ENCODE assay signal across 11 cellular contexts in the genomic region with DNA sequence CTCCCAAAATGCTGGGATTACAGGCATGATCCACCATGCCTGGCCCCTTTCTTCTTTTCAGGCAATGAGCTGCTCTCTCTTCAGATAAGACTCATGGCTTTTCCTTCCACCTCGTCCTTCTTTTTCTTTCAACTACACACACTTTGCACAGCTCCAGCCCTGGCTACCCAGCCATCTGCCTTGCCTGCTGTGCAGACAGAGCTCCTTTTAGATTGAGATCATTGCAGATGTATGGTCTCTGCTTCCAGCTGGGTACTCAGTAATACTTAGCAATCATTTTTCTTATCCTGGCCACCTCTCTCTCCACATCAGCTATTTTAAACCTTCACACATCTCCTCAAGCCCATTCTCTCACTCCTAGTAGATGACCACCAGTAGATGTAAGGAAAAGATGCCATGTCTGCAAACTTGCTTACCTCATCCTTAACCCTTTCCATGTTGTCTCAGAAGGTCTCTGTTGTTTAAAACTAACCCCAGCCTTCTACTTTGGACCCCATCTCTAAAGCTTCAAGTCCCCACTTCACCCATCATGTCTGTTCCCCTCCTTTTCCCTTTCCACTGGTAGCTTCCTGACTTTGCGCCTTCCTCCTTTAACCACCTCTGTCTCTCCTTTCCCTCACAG. TPM values are rescaled to one million over a fixed set of nuclear protein-coding genes. Genes with fewer than 3 reads are reported as not detected.
DNase-seq lines count a peak whose midpoint lies in the region; ATAC-seq and TF ChIP-seq lines count a peak whose summit lies in the region.
"Had no signal": no experiment of that assay in that cellular context is flagged by ENCODE, and none has a peak within 500 bp of the region (broad histone marks: within the 10 kb centered on the region; RNA-seq: fewer than 3 reads in every experiment).

No MANE protein-coding gene starts in this region.

- H3K27ac ChIP-seq in neural cell (ENCODE audit: low read length) (no peak overlapping the region), PC-3 (ENCODE audit: low read length) (no peak overlapping the region)

- no peaks in the 10 kb centered on the region for H3K9me3 ChIP-seq in BE2C
- H3K9me3 ChIP-seq in neural cell (ENCODE audit: low read length), result no peaks in the 10 kb centered on the region
- H3K9me3 ChIP-seq in PC-3 (ENCODE audit: low read length), result no peaks in the 10 kb centered on the region
- H3K9me3 ChIP-seq: Caco-2 had no signal

- no peak for TF ChIP-seq RAD21 in neural cell (conservative IDR thresholded peaks at IDR 0.05)

- H3K79me2 ChIP-seq in neural cell (replicated peaks; ENCODE audit: insufficient read depth, low read length) (peaks cover 59% of the 10 kb centered on the region), PC-3 (ENCODE audit: low read length) (peaks cover 82% of the 10 kb centered on the region)

- H2AFZ ChIP-seq in neural cell (ENCODE audit: low read depth, low read length), result no peak overlapping the region
- H2AFZ ChIP-seq in PC-3 (ENCODE audit: low read length), result no peak overlapping the region

- no peaks in the 10 kb centered on the region for H3K27me3 Mint-ChIP-seq in activated T-cell treated with anti-CD3 and anti-CD28 coated beads, Interleukin-2, amount 50 U/mL, for 72 hours (ENCODE audit: low read depth)
- H3K27me3 Mint-ChIP-seq: CD8-positive, alpha-beta memory T cell; IgD-negative memory B cell had no signal

- no peak overlapping the region for H3K4me3 Mint-ChIP-seq in activated T-cell treated with anti-CD3 and anti-CD28 coated beads, Interleukin-2, amount 50 U/mL, for 72 hours
- H3K4me3 Mint-ChIP-seq: CD8-positive, alpha-beta memory T cell; IgD-negative memory B cell had no signal

- CTCF ChIA-PET in PC-3 (lab: Charles Lee), result no interaction called here

- H3K4me2 ChIP-seq in neural cell (ENCODE audit: low read length) (no peak overlapping the region), PC-3 (ENCODE audit: low read length) (no peak overlapping the region)

- no peak overlapping the region for H3K27ac Mint-ChIP-seq in activated T-cell treated with anti-CD3 and anti-CD28 coated beads, Interleukin-2, amount 50 U/mL, for 72 hours
- H3K27ac Mint-ChIP-seq: CD8-positive, alpha-beta memory T cell; IgD-negative memory B cell had no signal

- H3K27me3 ChIP-seq in BE2C, result no peaks in the 10 kb centered on the region
- H3K27me3 ChIP-seq in neural cell (ENCODE audit: insufficient read depth, low read depth, low read length), result no peaks in the 10 kb centered on the region
- H3K27me3 ChIP-seq in PC-3 (ENCODE audit: low read length), result no peaks in the 10 kb centered on the region

- H4K20me1 ChIP-seq in neural cell (ENCODE audit: insufficient read depth), result no peaks in the 10 kb centered on the region
- peaks cover 11% of the 10 kb centered on the region for H4K20me1 ChIP-seq in PC-3 (ENCODE audit: low read length)

- DNase-seq in BE2C (peak; percentile 23), DMS 273 (lab: John Stamatoyannopoulos, UW; ENCODE audit: unreplicated experiment) (peak; percentile 80), NCI-H2227 treated with DMSO at 0.1 percent for 48 hours (lab: John Stamatoyannopoulos, UW) (peak; percentile 19), PC-3 (no peak), NCI-H748 treated with DMSO at 0.1 percent for 48 hours (lab: John Stamatoyannopoulos, UW) (no peak)
- DNase-seq in activated T-cell treated with anti-CD3 and anti-CD28 coated beads, Interleukin-2, amount 50 U/mL, for 72 hours, result no peak
- DNase-seq: Caco-2; CD8-positive, alpha-beta memory T cell; HCEC 1CT had no signal

- no peaks in the 10 kb centered on the region for H3F3A ChIP-seq in neural cell (ENCODE audit: insufficient read depth, low read length, poor library complexity, severe bottlenecking)
- peaks cover 13% of the 10 kb centered on the region for H3F3A ChIP-seq in PC-3 (ENCODE audit: low read length, unreplicated experiment)

- no peak for TF ChIP-seq CTCF in BE2C (IDR thresholded peaks at IDR 0.05; ENCODE audit: low read depth, low read length)
- no peak for TF ChIP-seq CTCF in neural cell (IDR thresholded peaks at IDR 0.05; ENCODE audit: poor library complexity, severe bottlenecking)
- no peak for TF ChIP-seq CTCF in PC-3 (conservative IDR thresholded peaks at IDR 0.05; ENCODE audit: low read depth, low read length)

- H3K36me3 ChIP-seq in BE2C, result no peaks in the 10 kb centered on the region
- H3K36me3 ChIP-seq in neural cell (ENCODE audit: insufficient read depth, low read length), result no peaks in the 10 kb centered on the region
- no peaks in the 10 kb centered on the region for H3K36me3 ChIP-seq in PC-3 (ENCODE audit: low read depth, low read length)

- POLR2A ChIA-PET in PC-3 (lab: Charles Lee; ENCODE audit: unreplicated experiment), result no interaction called here

- intact Hi-C loops in PC-3 (cut with micrococcal nuclease), result no loop called here

- no TSS peak for BruUV-seq in PC-3 (replicated peaks; lab: Mats Ljungman, UMichigan)

- peaks cover 46% of the 10 kb centered on the region for H3K4me1 Mint-ChIP-seq in activated T-cell treated with anti-CD3 and anti-CD28 coated beads, Interleukin-2, amount 50 U/mL, for 72 hours (ENCODE audit: low read depth)

- H3K4me1 ChIP-seq in BE2C (no peaks in the 10 kb centered on the region; the same call in 1 of the 2 replicates), PC-3 (ENCODE audit: insufficient read depth, low read length) (peaks cover 42% of the 10 kb centered on the region)

- TF ChIP-seq EP300 in neural cell (conservative IDR thresholded peaks at IDR 0.05; ENCODE audit: poor library complexity, severe bottlenecking), result no peak

- H3K9ac ChIP-seq in neural cell (ENCODE audit: low read length) (no peak overlapping the region), PC-3 (ENCODE audit: low read length) (no peak overlapping the region)

- no peaks in the 10 kb centered on the region for H3K9me2 ChIP-seq in neural cell (ENCODE audit: insufficient read depth, low read length)
- no peaks in the 10 kb centered on the region for H3K9me2 ChIP-seq in PC-3 (replicated peaks; ENCODE audit: low read length)

- peaks cover 5% of the 10 kb centered on the region in 2 donors for H3K36me3 Mint-ChIP-seq in activated T-cell treated with anti-CD3 and anti-CD28 coated beads, Interleukin-2, amount 50 U/mL, for 72 hours (ENCODE audit: insufficient read depth in 2 of 2)

- H3K9me3 Mint-ChIP-seq in activated T-cell treated with anti-CD3 and anti-CD28 coated beads, Interleukin-2, amount 50 U/mL, for 72 hours, result no peaks in the 10 kb centered on the region
- H3K9me3 Mint-ChIP-seq: CD8-positive, alpha-beta memory T cell; IgD-negative memory B cell had no signal

- no peak overlapping the region for H3K4me3 ChIP-seq in BE2C (ENCODE audit: low read depth, low read length)
- H3K4me3 ChIP-seq in neural cell (ENCODE audit: low read length), result no peak overlapping the region
- no peak overlapping the region for H3K4me3 ChIP-seq in PC-3 (ENCODE audit: low read length)

- ATAC-seq in activated T-cell treated with anti-CD3 and anti-CD28 coated beads, Interleukin-2, amount 50 U/mL, for 72 hours (replicated peaks in 1 of 2), result no peak
- ATAC-seq in PC-3, result no peak

TF ChIP-seq in neural cell, 6 proteins besides CTCF, POLR2A, EP300 and RAD21:
- TF ChIP-seq TAF1 (IDR thresholded peaks at IDR 0.05; ENCODE audit: low read depth), result no peak
- no peak for TF ChIP-seq REST (IDR thresholded peaks at IDR 0.05; ENCODE audit: borderline replicate concordance)
- TF ChIP-seq POLR2AphosphoS5 (IDR thresholded peaks at IDR 0.05), result peak; percentile 65
- no peak for TF ChIP-seq EZH2 (IDR thresholded peaks at IDR 0.05; ENCODE audit: borderline replicate concordance, insufficient read depth, low read length, poor library complexity, severe bottlenecking)

RNA-seq across cellular contexts. Expression of gene RAB4A, which starts 7.3 kb away (rescaled TPM):
- polyA plus RNA-seq in BE2C (2012; ENCODE audit: insufficient read depth, insufficient read length, low read depth), result 66.4 TPM
- 43.2 and 49.8 TPM in 2 replicates for polyA plus RNA-seq in neural cell
- polyA minus RNA-seq in neural cell, result 49.7 and 51.7 TPM in 2 replicates
- 10 to 100 TPM; 31.7 to 32.3 TPM for total RNA-seq in activated T-cell treated with anti-CD3 and anti-CD28 coated beads, Interleukin-2, amount 50 U/mL, for 72 hours
- 33.9 and 67.0 TPM in 2 replicates for total RNA-seq in PC-3 (2014; rRNA removed)

Comparison
In these comparisons a context has a peak if more than half of its experiments do, and no peak if none do; other contexts are left out.
1. DNase-seq: peak in BE2C (single experiment), DMS 273 (single experiment) and NCI-H2227 treated with DMSO at 0.1 percent for 48 hours (single experiment); none in activated T-cell treated with anti-CD3 and anti-CD28 coated beads, Interleukin-2, amount 50 U/mL, for 72 hours (0 of 2), PC-3 (single experiment) and NCI-H748 treated with DMSO at 0.1 percent for 48 hours (single experiment).